1 cellular context compared by ENCODE assay signal in genomic region chr13:78194904-78195639, GRCh38.
TF ChIP-seq lines count a peak whose summit lies in the region.

No MANE protein-coding gene starts in this region.

TF ChIP-seq in GM23338, 12 proteins besides CTCF, POLR2A, EP300 and RAD21 (continued from another document):
- TF ChIP-seq ZNF462 (CRISPR knock-in tag; IDR thresholded peaks at IDR 0.05) (no peak), ZNF114 (CRISPR knock-in tag; IDR thresholded peaks at IDR 0.05) (no peak), JUNB (IDR thresholded peaks at IDR 0.05; ENCODE audit: unreplicated experiment) (no peak), EZH2phosphoT487 (IDR thresholded peaks at IDR 0.05; ENCODE audit: unreplicated experiment) (no peak), ETS1 (IDR thresholded peaks at IDR 0.05) (no peak)
TF ChIP-seq in GM23338: peak in this region for 0.
